Comparison of ENCODE assay signal across 14 cellular contexts in the genomic region with DNA sequence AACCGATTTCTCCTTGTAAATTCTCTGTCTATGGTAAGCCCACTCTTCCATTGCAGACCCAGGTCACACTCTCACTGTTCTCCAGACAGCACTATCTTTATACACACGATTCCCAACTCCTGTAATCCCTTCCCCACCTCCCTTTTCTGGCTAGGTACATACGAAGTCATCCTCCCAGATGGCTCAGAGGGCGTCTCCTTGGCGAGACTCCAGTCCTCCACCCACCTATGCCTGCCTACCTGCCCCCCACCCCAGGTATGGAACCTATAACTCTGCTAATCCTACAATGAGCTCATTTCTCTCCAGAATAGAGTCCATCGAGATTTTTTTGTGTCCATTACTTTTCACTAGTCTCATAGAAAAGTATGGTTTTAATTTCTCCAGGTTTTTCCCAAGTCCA. TPM values are rescaled to one million over a fixed set of nuclear protein-coding genes. Genes with fewer than 3 reads are reported as not detected.
A peak's percentile ranks its signal among the peaks of the same experiment; 100 is the strongest.
DNase-seq lines count a peak whose midpoint lies in the region; ATAC-seq and TF ChIP-seq lines count a peak whose summit lies in the region.
"Had no signal": no experiment of that assay in that cellular context is flagged by ENCODE, and none has a peak within 500 bp of the region (broad histone marks: within the 10 kb centered on the region; RNA-seq: fewer than 3 reads in every experiment).

No MANE protein-coding gene starts in this region.

- peak overlapping the region; percentile 43 for H3K27ac Mint-ChIP-seq in activated naive CD8-positive, alpha-beta T cell
- H3K27ac Mint-ChIP-seq in activated naive CD8-positive, alpha-beta T cell treated with anti-CD3 and anti-CD28 coated beads for 36 hours: no peak overlapping the region
- peak overlapping the region; percentile 10; the same call in 1 of the 2 replicates for H3K27ac Mint-ChIP-seq in WTC11

- no peaks in the 10 kb centered on the region for H3K9me3 Mint-ChIP-seq in activated naive CD8-positive, alpha-beta T cell (ENCODE audit: low read depth)
- peaks cover 4% of the 10 kb centered on the region for H3K9me3 Mint-ChIP-seq in activated naive CD8-positive, alpha-beta T cell treated with anti-CD3 and anti-CD28 coated beads for 36 hours
- H3K9me3 Mint-ChIP-seq in WTC11: peaks cover 6% of the 10 kb centered on the region

- CTCF ChIA-PET in WTC11 (lab: Charles Lee): no interaction called here

- no peaks in the 10 kb centered on the region for H3K27me3 Mint-ChIP-seq in activated naive CD8-positive, alpha-beta T cell
- H3K27me3 Mint-ChIP-seq in activated naive CD8-positive, alpha-beta T cell treated with anti-CD3 and anti-CD28 coated beads for 36 hours: no peaks in the 10 kb centered on the region
- no peaks in the 10 kb centered on the region for H3K27me3 Mint-ChIP-seq in WTC11 (ENCODE audit: low read depth)

- POLR2A ChIA-PET in WTC11 (lab: Charles Lee): no interaction called here

- H3K4me3 Mint-ChIP-seq in activated naive CD8-positive, alpha-beta T cell: no peak overlapping the region
- H3K4me3 Mint-ChIP-seq in activated naive CD8-positive, alpha-beta T cell treated with anti-CD3 and anti-CD28 coated beads for 36 hours: no peak overlapping the region
- no peak overlapping the region for H3K4me3 Mint-ChIP-seq in WTC11

- peaks cover 6% of the 10 kb centered on the region for H3K36me3 Mint-ChIP-seq in activated naive CD8-positive, alpha-beta T cell
- peaks cover 6% of the 10 kb centered on the region for H3K36me3 Mint-ChIP-seq in activated naive CD8-positive, alpha-beta T cell treated with anti-CD3 and anti-CD28 coated beads for 36 hours
- H3K36me3 Mint-ChIP-seq in WTC11: peaks cover 5% of the 10 kb centered on the region; the same call in 1 of the 2 replicates

- no peak for DNase-seq in activated naive CD8-positive, alpha-beta T cell treated with anti-CD3 and anti-CD28 coated beads for 36 hours
- DNase-seq in WTC11 (ENCODE audit: low spot score) (no peak), islet precursor cell (peak; percentile 14), NCI-H187 (lab: John Stamatoyannopoulos, UW) (no peak)
- DNase-seq in stimulated activated CD4-positive, alpha-beta T cell treated with anti-CD3 and anti-CD28 coated beads, Interleukin-4, amount 100 ng/mL, for 4 hours: no peak
- no peak for DNase-seq in activated CD8-positive, alpha-beta memory T cell treated with anti-CD3 and anti-CD28 coated beads, Interleukin-2, amount 50 U/mL, for 4 hours
- DNase-seq: NCI-H1092, NCI-H748 treated with DMSO at 0.1 percent for 48 hours had no signal

- ATAC-seq in WTC11: no peak; the same call in 1 of the 2 replicates
- ATAC-seq: A549, Right ventricle myocardium inferior had no signal

- H3K4me1 Mint-ChIP-seq in activated naive CD8-positive, alpha-beta T cell (ENCODE audit: low read depth): peaks cover 63% of the 10 kb centered on the region
- H3K4me1 Mint-ChIP-seq in activated naive CD8-positive, alpha-beta T cell treated with anti-CD3 and anti-CD28 coated beads for 36 hours: peaks cover 46% of the 10 kb centered on the region
- H3K4me1 Mint-ChIP-seq in WTC11: peaks cover 26% of the 10 kb centered on the region

- TF ChIP-seq CTCF in WTC11 (IDR thresholded peaks at IDR 0.05): no peak

TF ChIP-seq in WTC11, 78 proteins besides CTCF, POLR2A, EP300 and RAD21:
- no peak for TF ChIP-seq ZNF121 (CRISPR knock-in tag; IDR thresholded peaks at IDR 0.05)
- TF ChIP-seq NR2C2 (CRISPR knock-in tag; IDR thresholded peaks at IDR 0.05): no peak
- no peak for TF ChIP-seq ZNF138 (CRISPR knock-in tag; conservative IDR thresholded peaks at IDR 0.05)
- TF ChIP-seq HMGA2 (CRISPR knock-in tag; IDR thresholded peaks at IDR 0.05): no peak
- no peak for TF ChIP-seq TCF7 (CRISPR knock-in tag; IDR thresholded peaks at IDR 0.05; ENCODE audit: low read depth)
- no peak for TF ChIP-seq AR (CRISPR knock-in tag; IDR thresholded peaks at IDR 0.05)
- no peak for TF ChIP-seq TP53 (CRISPR knock-in tag; IDR thresholded peaks at IDR 0.05)
- no peak for TF ChIP-seq ATF6 (CRISPR knock-in tag; IDR thresholded peaks at IDR 0.05)

RNA-seq across cellular contexts. Expression of gene SCML4, which starts 22.9 kb away (rescaled TPM):
- 10 to 100 TPM; 15.3 to 16.3 TPM for total RNA-seq in activated naive CD8-positive, alpha-beta T cell treated with anti-CD3 and anti-CD28 coated beads for 36 hours
- not detected in 3 replicates for total RNA-seq in WTC11 (2021)
- total RNA-seq: H1, HepG2, MCF 10A had no signal

Comparison
In these comparisons a context has a peak if more than half of its experiments do, and no peak if none do; other contexts are left out.
1. RNA of gene SCML4, which starts 22.9 kb away (total RNA-seq): 15.3 to 16.3 TPM in activated naive CD8-positive, alpha-beta T cell treated with anti-CD3 and anti-CD28 coated beads for 36 hours; not detected in WTC11; every median in the first group is over 10 times any median in the second.